18 cellular contexts compared by ENCODE assay signal in genomic region chr7:47531584-47532492, GRCh38.
"Had no signal": no experiment of that assay in that cellular context is flagged by ENCODE, and none has a peak within 500 bp of the region (broad histone marks: within the 10 kb centered on the region; RNA-seq: fewer than 3 reads in every experiment).

No MANE protein-coding gene starts in this region.

- H3K27me3 ChIP-seq: ascending aorta, transverse colon had no signal

- H2AFZ ChIP-seq: parathyroid adenoma had no signal

- H3K4me3 ChIP-seq: ascending aorta, left lung, transverse colon had no signal

- FAIRE-seq: bronchial epithelial cell, endometrium had no signal

- H3K9ac ChIP-seq: parathyroid adenoma had no signal

- H3K27ac ChIP-seq: ascending aorta, left lung, parathyroid adenoma, transverse colon had no signal

- ATAC-seq: activated naive CD8-positive, alpha-beta T cell treated with anti-CD3 and anti-CD28 coated beads, Interleukin-2, amount 50 U/mL, for 24 hours; activated T-helper 17 cell treated with anti-CD3 and anti-CD28 coated beads, Interleukin-2, amount 50 U/mL, for 72 hours; left lung had no signal

- DNase-seq: activated CD4-positive, CD25-positive, alpha-beta regulatory T cell treated with anti-CD3 and anti-CD28 coated beads, Interleukin-2, amount 50 U/mL, for 72 hours; activated naive CD4-positive, alpha-beta T cell treated with Interleukin-2 at 50 U/mL for 16 hours; activated naive CD8-positive, alpha-beta T cell treated with anti-CD3 and anti-CD28 coated beads, Interleukin-2, amount 50 U/mL, for 24 hours; hippocampal formation; kidney; stimulated activated CD4-positive, alpha-beta T cell treated with anti-CD3 and anti-CD28 coated beads, Interleukin-4, amount 100 ng/mL, for 1 hour; stimulated activated naive CD4-positive, alpha-beta T cell treated with Interleukin-2 at 50 U/mL for 16 hours; substantia nigra; T-helper 1 cell; T1000; transverse colon had no signal

- H3K4me1 Mint-ChIP-seq: activated naive CD8-positive, alpha-beta T cell treated with anti-CD3 and anti-CD28 coated beads, Interleukin-2, amount 50 U/mL, for 24 hours; activated T-helper 17 cell treated with anti-CD3 and anti-CD28 coated beads, Interleukin-2, amount 50 U/mL, for 72 hours had no signal

- H3K9me3 ChIP-seq: ascending aorta, left lung, transverse colon had no signal

- H3K27ac Mint-ChIP-seq: activated naive CD8-positive, alpha-beta T cell treated with anti-CD3 and anti-CD28 coated beads, Interleukin-2, amount 50 U/mL, for 24 hours; activated T-helper 17 cell treated with anti-CD3 and anti-CD28 coated beads, Interleukin-2, amount 50 U/mL, for 72 hours had no signal

- H3K4me3 Mint-ChIP-seq: activated naive CD8-positive, alpha-beta T cell treated with anti-CD3 and anti-CD28 coated beads, Interleukin-2, amount 50 U/mL, for 24 hours; activated T-helper 17 cell treated with anti-CD3 and anti-CD28 coated beads, Interleukin-2, amount 50 U/mL, for 72 hours; neural crest cell had no signal

- H3K9me3 Mint-ChIP-seq: activated T-helper 17 cell treated with anti-CD3 and anti-CD28 coated beads, Interleukin-2, amount 50 U/mL, for 72 hours had no signal
